ENCODE assay signal across 2 cellular contexts in the genomic region with DNA sequence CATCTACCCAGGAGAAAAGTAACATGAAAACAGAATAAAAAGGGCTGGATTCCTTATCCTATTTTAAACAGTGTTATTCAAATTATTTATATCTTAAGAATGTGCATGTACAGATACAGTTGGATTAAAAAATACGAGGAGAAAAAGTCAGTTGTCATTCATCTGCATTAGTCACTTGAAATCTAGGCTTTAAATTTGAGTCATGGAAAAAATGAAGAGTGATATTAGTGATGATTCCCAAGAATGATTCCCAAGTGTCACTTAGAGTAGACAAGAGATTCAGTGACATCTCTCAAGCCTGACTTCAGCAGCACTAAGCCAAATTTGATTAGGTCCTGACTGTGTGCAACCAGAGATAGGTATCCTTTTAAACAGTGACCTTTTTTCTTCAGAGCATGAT.
A peak's percentile ranks its signal among the peaks of the same experiment; 100 is the strongest.
TF ChIP-seq lines count a peak whose summit lies in the region.

No MANE protein-coding gene starts in this region.

TF ChIP-seq in HCT116, 20 proteins besides CTCF, POLR2A, EP300 and RAD21 (continued from another document):
- TF ChIP-seq MAX (IDR thresholded peaks at IDR 0.05) (no peak), JUND (IDR thresholded peaks at IDR 0.05) (peak; percentile 57), YY1 (IDR thresholded peaks at IDR 0.05; ENCODE audit: extremely low read depth, insufficient replicate concordance, low read depth, low read length) (no peak)

TF ChIP-seq in neural cell, 6 proteins besides CTCF, POLR2A, EP300 and RAD21 (continued from another document):
- TF ChIP-seq, protein P1, sequence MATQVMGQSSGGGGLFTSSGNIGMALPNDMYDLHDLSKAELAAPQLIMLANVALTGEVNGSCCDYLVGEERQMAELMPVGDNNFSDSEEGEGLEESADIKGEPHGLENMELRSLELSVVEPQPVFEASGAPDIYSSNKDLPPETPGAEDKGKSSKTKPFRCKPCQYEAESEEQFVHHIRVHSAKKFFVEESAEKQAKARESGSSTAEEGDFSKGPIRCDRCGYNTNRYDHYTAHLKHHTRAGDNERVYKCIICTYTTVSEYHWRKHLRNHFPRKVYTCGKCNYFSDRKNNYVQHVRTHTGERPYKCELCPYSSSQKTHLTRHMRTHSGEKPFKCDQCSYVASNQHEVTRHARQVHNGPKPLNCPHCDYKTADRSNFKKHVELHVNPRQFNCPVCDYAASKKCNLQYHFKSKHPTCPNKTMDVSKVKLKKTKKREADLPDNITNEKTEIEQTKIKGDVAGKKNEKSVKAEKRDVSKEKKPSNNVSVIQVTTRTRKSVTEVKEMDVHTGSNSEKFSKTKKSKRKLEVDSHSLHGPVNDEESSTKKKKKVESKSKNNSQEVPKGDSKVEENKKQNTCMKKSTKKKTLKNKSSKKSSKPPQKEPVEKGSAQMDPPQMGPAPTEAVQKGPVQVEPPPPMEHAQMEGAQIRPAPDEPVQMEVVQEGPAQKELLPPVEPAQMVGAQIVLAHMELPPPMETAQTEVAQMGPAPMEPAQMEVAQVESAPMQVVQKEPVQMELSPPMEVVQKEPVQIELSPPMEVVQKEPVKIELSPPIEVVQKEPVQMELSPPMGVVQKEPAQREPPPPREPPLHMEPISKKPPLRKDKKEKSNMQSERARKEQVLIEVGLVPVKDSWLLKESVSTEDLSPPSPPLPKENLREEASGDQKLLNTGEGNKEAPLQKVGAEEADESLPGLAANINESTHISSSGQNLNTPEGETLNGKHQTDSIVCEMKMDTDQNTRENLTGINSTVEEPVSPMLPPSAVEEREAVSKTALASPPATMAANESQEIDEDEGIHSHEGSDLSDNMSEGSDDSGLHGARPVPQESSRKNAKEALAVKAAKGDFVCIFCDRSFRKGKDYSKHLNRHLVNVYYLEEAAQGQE (IDR thresholded peaks at IDR 0.05; ENCODE audit: borderline replicate concordance) = peak; percentile 77
- TF ChIP-seq POLR2AphosphoS5 (IDR thresholded peaks at IDR 0.05) = peak; percentile 26
- no peak for TF ChIP-seq MXI1 (conservative IDR thresholded peaks at IDR 0.05; ENCODE audit: poor library complexity, severe bottlenecking)
- no peak for TF ChIP-seq SMC3 (conservative IDR thresholded peaks at IDR 0.05; ENCODE audit: poor library complexity)
